Comparison of ENCODE assay signal across 15 cellular contexts in genomic region chr13:49958321-49958720, GRCh38.
"Had no signal": no experiment of that assay in that cellular context is flagged by ENCODE, and none has a peak within 500 bp of the region (broad histone marks: within the 10 kb centered on the region; RNA-seq: fewer than 3 reads in every experiment).

No MANE protein-coding gene starts in this region.

- DNase-seq: activated CD4-positive, alpha-beta T cell treated with anti-CD3 and anti-CD28 coated beads for 1 hour; activated CD4-positive, alpha-beta T cell treated with anti-CD3 and anti-CD28 coated beads, Interleukin-2, amount 50 U/mL, for 48 hours; activated gamma-delta T cell treated with Interleukin-2 at 50 U/mL for 16 hours; activated naive CD8-positive, alpha-beta T cell treated with anti-CD3 and anti-CD28 coated beads, Interleukin-2, amount 10 ng/mL, durations not matched to agents 7 days and 5 days; activated T-cell treated with anti-CD3 and anti-CD28 coated beads, Interleukin-2, amount 50 U/mL, for 48 hours; gastrocnemius medialis; kidney glomerular epithelial cell; naive B cell; sigmoid colon; stimulated activated CD4-positive, alpha-beta T cell treated with anti-CD3 and anti-CD28 coated beads, Interleukin-12 subunit alpha, Interleukin-12 subunit beta, amount 100 ng/mL, for 4 hours; stimulated activated naive CD4-positive, alpha-beta T cell treated with Interleukin-2 at 50 U/mL for 16 hours; T-helper 9 cell; upper lobe of left lung had no signal

- H3K4me3 ChIP-seq: gastrocnemius medialis, sigmoid colon, suprapubic skin, upper lobe of left lung had no signal

- H3K27ac Mint-ChIP-seq: activated naive CD8-positive, alpha-beta T cell treated with anti-CD3 and anti-CD28 coated beads, Interleukin-2, amount 10 ng/mL, durations not matched to agents 7 days and 5 days; naive B cell had no signal

- ATAC-seq: gastrocnemius medialis had no signal

- H3K4me1 ChIP-seq: upper lobe of left lung had no signal

- H3K27me3 Mint-ChIP-seq: dendritic cell treated with granulocyte-macrophage colony-stimulating factor and Interleukin-4, amounts not matched to agents 40 ng/mL and 50 ng/mL, for 4 days; naive B cell had no signal

- H3K4me1 Mint-ChIP-seq: activated naive CD8-positive, alpha-beta T cell treated with anti-CD3 and anti-CD28 coated beads, Interleukin-2, amount 10 ng/mL, durations not matched to agents 7 days and 5 days had no signal

- H3K4me3 Mint-ChIP-seq: activated naive CD8-positive, alpha-beta T cell treated with anti-CD3 and anti-CD28 coated beads, Interleukin-2, amount 10 ng/mL, durations not matched to agents 7 days and 5 days; dendritic cell treated with granulocyte-macrophage colony-stimulating factor and Interleukin-4, amounts not matched to agents 40 ng/mL and 50 ng/mL, for 4 days; naive B cell had no signal

- H3K27ac ChIP-seq: gastrocnemius medialis, suprapubic skin, upper lobe of left lung had no signal

- H3K9me3 ChIP-seq: gastrocnemius medialis, sigmoid colon, suprapubic skin, upper lobe of left lung had no signal

- H3K36me3 ChIP-seq: sigmoid colon, suprapubic skin, upper lobe of left lung had no signal

- H3K27me3 ChIP-seq: gastrocnemius medialis, sigmoid colon, suprapubic skin, upper lobe of left lung had no signal
